1 cellular context compared by ENCODE assay signal in the genomic region with DNA sequence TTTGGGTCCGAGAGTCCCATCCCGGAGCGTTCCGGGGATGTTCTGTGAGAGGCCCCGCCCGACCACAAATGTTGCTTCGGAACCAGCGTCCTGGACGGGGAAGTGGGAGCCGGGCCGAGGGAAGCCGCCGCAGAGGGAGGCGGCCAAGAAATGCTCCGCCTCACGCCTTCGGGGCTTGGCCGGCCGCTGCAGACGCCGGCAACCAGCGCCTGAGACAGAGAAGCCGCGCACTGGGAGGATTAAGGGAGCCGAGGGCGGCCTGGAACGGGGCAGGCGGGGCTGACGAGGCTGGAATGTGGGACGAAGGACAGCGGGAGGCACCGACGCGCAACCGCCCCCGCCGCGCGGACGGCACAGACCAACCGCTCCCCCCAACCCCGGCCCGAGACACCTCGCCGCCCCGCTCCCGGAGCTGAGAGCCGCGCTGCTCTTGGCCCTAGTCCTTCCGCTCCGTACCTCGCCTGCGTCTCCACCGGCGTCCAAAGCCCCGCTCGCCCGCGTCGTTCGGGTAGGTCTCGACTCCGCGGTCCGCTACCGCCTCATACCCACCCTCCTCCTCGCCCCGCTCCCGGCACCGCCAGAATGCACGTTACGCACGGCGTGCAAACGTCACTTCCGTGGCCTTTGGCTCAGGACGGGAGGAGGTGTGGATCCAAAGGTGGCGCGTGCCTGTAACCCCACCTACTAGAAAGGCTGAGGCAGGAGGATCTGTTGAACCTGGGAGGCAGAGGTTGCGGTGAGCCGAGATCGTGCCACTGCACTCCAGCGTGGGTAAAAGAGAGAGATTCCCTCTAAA.
A peak's percentile ranks its signal among the peaks of the same experiment; 100 is the strongest.
TF ChIP-seq lines count a peak whose summit lies in the region.

No MANE protein-coding gene starts in this region.

TF ChIP-seq in K562, 482 proteins besides CTCF, POLR2A, EP300 and RAD21 (continued from another document and continues in another):
- TF ChIP-seq ZBTB40 (IDR thresholded peaks at IDR 0.05) (peak; percentile 87), ZBTB40 (CRISPR knock-in tag; IDR thresholded peaks at IDR 0.05) (no peak), PHTF2 (CRISPR knock-in tag; IDR thresholded peaks at IDR 0.05) (no peak), CHD2 (IDR thresholded peaks at IDR 0.05; ENCODE audit: low read depth, low read length) (no peak), NCOA6 (IDR thresholded peaks at IDR 0.05) (peak; percentile 91), ZNF3 (CRISPR knock-in tag; IDR thresholded peaks at IDR 0.05) (no peak), SMC3 (conservative IDR thresholded peaks at IDR 0.05; ENCODE audit: insufficient read depth, low read depth, low read length) (no peak), CHD1 (IDR thresholded peaks at IDR 0.05; ENCODE audit: low read length) (no peak), KLF6 (CRISPR knock-in tag; IDR thresholded peaks at IDR 0.05; ENCODE audit: borderline replicate concordance) (no peak), DMBX1 (CRISPR knock-in tag; IDR thresholded peaks at IDR 0.05; ENCODE audit: borderline replicate concordance) (peak; percentile 59; the same call in 1 of the 2 replicates), ZNF217 (CRISPR knock-in tag; IDR thresholded peaks at IDR 0.05) (no peak), TAF7 (tag; IDR thresholded peaks at IDR 0.05) (no peak), PRMT5 (CRISPR knock-in tag; IDR thresholded peaks at IDR 0.05) (no peak), MXD1 (CRISPR knock-in tag; IDR thresholded peaks at IDR 0.05; ENCODE audit: borderline replicate concordance, poor library complexity, severe bottlenecking) (no peak), FOXA3 (CRISPR knock-in tag; conservative IDR thresholded peaks at IDR 0.05 in 1 of 2, IDR thresholded peaks at IDR 0.05 in 1 of 2) (no peak), NR4A1 (CRISPR knock-in tag; IDR thresholded peaks at IDR 0.05) (no peak), NR4A1 (tag; IDR thresholded peaks at IDR 0.05) (peak; percentile 80), ZNF778 (CRISPR knock-in tag; IDR thresholded peaks at IDR 0.05) (no peak), ZBTB33 (CRISPR knock-in tag; IDR thresholded peaks at IDR 0.05) (no peak; the same call in 1 of the 2 replicates), HNRNPLL (IDR thresholded peaks at IDR 0.05; ENCODE audit: low read depth, low read length, poor library complexity, severe bottlenecking) (peak; percentile 92), POU5F1 (IDR thresholded peaks at IDR 0.05; ENCODE audit: borderline replicate concordance, low read depth, low read length, partially characterized antibody) (no peak), MYC (IDR thresholded peaks at IDR 0.05; ENCODE audit: low read depth, low read length) (peak; percentile 84), MYC (CRISPR knock-in tag; IDR thresholded peaks at IDR 0.05; ENCODE audit: borderline replicate concordance, low read depth) (no peak), RAD51 (IDR thresholded peaks at IDR 0.05; ENCODE audit: borderline replicate concordance, low read depth) (no peak), SAFB (IDR thresholded peaks at IDR 0.05; ENCODE audit: borderline replicate concordance, low read depth, low read length) (no peak; the same call in 1 of the 2 replicates), ZNF57 (CRISPR knock-in tag; IDR thresholded peaks at IDR 0.05) (no peak), HLTF (IDR thresholded peaks at IDR 0.05) (0 out of 2 replicates have a peak, but pooled peaks have one; percentile 45), SETDB1 (IDR thresholded peaks at IDR 0.05; ENCODE audit: low read length) (no peak), HDAC3 (IDR thresholded peaks at IDR 0.05; ENCODE audit: borderline replicate concordance, partially characterized antibody) (no peak), SAP30 (IDR thresholded peaks at IDR 0.05; ENCODE audit: borderline replicate concordance, insufficient read depth, low read depth, low read length, poor library complexity, severe bottlenecking) (peak; percentile 5), TCF7L2 (IDR thresholded peaks at IDR 0.05; ENCODE audit: low read depth, low read length) (no peak), NELFE (IDR thresholded peaks at IDR 0.05; ENCODE audit: insufficient read depth, insufficient read length) (no peak), SRSF7 (optimal IDR thresholded peaks at IDR 0.05; ENCODE audit: low read depth, low read length) (no peak), ZNF232 (CRISPR knock-in tag; IDR thresholded peaks at IDR 0.05) (no peak), HDAC2 (IDR thresholded peaks at IDR 0.05) (peak; percentile 86)
- TF ChIP-seq, protein P1, sequence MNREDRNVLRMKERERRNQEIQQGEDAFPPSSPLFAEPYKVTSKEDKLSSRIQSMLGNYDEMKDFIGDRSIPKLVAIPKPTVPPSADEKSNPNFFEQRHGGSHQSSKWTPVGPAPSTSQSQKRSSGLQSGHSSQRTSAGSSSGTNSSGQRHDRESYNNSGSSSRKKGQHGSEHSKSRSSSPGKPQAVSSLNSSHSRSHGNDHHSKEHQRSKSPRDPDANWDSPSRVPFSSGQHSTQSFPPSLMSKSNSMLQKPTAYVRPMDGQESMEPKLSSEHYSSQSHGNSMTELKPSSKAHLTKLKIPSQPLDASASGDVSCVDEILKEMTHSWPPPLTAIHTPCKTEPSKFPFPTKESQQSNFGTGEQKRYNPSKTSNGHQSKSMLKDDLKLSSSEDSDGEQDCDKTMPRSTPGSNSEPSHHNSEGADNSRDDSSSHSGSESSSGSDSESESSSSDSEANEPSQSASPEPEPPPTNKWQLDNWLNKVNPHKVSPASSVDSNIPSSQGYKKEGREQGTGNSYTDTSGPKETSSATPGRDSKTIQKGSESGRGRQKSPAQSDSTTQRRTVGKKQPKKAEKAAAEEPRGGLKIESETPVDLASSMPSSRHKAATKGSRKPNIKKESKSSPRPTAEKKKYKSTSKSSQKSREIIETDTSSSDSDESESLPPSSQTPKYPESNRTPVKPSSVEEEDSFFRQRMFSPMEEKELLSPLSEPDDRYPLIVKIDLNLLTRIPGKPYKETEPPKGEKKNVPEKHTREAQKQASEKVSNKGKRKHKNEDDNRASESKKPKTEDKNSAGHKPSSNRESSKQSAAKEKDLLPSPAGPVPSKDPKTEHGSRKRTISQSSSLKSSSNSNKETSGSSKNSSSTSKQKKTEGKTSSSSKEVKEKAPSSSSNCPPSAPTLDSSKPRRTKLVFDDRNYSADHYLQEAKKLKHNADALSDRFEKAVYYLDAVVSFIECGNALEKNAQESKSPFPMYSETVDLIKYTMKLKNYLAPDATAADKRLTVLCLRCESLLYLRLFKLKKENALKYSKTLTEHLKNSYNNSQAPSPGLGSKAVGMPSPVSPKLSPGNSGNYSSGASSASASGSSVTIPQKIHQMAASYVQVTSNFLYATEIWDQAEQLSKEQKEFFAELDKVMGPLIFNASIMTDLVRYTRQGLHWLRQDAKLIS (CRISPR knock-in tag; IDR thresholded peaks at IDR 0.05): no peak
- TF ChIP-seq, protein P2, sequence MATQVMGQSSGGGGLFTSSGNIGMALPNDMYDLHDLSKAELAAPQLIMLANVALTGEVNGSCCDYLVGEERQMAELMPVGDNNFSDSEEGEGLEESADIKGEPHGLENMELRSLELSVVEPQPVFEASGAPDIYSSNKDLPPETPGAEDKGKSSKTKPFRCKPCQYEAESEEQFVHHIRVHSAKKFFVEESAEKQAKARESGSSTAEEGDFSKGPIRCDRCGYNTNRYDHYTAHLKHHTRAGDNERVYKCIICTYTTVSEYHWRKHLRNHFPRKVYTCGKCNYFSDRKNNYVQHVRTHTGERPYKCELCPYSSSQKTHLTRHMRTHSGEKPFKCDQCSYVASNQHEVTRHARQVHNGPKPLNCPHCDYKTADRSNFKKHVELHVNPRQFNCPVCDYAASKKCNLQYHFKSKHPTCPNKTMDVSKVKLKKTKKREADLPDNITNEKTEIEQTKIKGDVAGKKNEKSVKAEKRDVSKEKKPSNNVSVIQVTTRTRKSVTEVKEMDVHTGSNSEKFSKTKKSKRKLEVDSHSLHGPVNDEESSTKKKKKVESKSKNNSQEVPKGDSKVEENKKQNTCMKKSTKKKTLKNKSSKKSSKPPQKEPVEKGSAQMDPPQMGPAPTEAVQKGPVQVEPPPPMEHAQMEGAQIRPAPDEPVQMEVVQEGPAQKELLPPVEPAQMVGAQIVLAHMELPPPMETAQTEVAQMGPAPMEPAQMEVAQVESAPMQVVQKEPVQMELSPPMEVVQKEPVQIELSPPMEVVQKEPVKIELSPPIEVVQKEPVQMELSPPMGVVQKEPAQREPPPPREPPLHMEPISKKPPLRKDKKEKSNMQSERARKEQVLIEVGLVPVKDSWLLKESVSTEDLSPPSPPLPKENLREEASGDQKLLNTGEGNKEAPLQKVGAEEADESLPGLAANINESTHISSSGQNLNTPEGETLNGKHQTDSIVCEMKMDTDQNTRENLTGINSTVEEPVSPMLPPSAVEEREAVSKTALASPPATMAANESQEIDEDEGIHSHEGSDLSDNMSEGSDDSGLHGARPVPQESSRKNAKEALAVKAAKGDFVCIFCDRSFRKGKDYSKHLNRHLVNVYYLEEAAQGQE (CRISPR knock-in tag; IDR thresholded peaks at IDR 0.05; ENCODE audit: low read depth): no peak
